8 cellular contexts compared by ENCODE assay signal in the genomic region with DNA sequence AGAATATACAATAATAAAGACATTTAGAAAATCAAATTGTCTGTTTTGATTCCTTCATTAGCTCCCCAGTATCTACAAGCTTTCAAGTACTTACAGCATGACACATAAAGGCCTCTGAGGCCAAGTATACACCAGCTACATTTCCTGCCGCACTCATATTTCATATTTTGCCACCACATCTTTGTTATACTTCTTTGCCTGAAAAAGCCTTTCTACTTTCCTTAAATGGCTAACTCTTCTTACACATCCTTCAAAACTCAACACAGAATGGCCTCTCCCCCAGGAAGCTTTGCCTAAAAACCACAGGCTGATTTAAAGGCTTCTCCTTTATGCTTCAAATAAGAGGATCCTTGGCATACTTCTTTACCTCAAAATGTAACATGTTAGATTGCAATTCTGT. TPM values are rescaled to one million over a fixed set of nuclear protein-coding genes. Genes with fewer than 3 reads are reported as not detected.
A peak's percentile ranks its signal among the peaks of the same experiment; 100 is the strongest.
DNase-seq lines count a peak whose midpoint lies in the region; ATAC-seq and TF ChIP-seq lines count a peak whose summit lies in the region.

No MANE protein-coding gene starts in this region.

- H3K36me3 Mint-ChIP-seq in T-cell = peaks cover 48% of the 10 kb centered on the region

- H3K79me2 ChIP-seq in ACC112 (ENCODE audit: control insufficient read depth, insufficient read depth, low read length, unreplicated experiment) = peaks cover 87% of the 10 kb centered on the region

- peak overlapping the region; percentile 75 for H3K27ac ChIP-seq in ACC112 (ENCODE audit: low read depth, low read length)

- no peaks in the 10 kb centered on the region for H3K27me3 Mint-ChIP-seq in T-cell

- POLR2A ChIA-PET in T-cell (lab: Charles Lee) = interaction anchor here (0.5 to 4.0 kb wide), 33 partner anchors 9 to 163 kb away, joined by 3 to 29 read pairs (median 5); partner anchors contain the start of gene DNAH7 (in 1 of the 2)

- H3K4me1 ChIP-seq in ACC112 (ENCODE audit: control insufficient read depth, insufficient read depth, low read length, unreplicated experiment) = peaks cover 28% of the 10 kb centered on the region

- H3K27ac Mint-ChIP-seq in T-cell = peak overlapping the region; percentile 85 to 91

- H3K4me3 Mint-ChIP-seq in T-cell = peak overlapping the region; percentile 88 to 99 (median 98)

- ATAC-seq in GM21529 (IDR thresholded peaks at IDR 0.05; ENCODE audit: unreplicated experiment) (peak; percentile 12), T-cell (replicated peaks in 1 of 4) (peak; percentile 13 to 21 (median 18)), GM18517 (IDR thresholded peaks at IDR 0.05; ENCODE audit: unreplicated experiment) (no peak), GM18502 (IDR thresholded peaks at IDR 0.05; ENCODE audit: poor library complexity, unreplicated experiment) (no peak)

- no peaks in the 10 kb centered on the region for H3K9me3 Mint-ChIP-seq in T-cell

- CTCF ChIA-PET in T-cell (lab: Charles Lee) = interaction anchor here (0.5 to 2.4 kb wide), 15 partner anchors 9 to 516 kb away, joined by 3 to 15 read pairs (median 4); no protein-coding TSS in a partner anchor

- H2AFZ ChIP-seq in ACC112 (ENCODE audit: low read length, unreplicated experiment) = no peak overlapping the region

- TF ChIP-seq CTCF in fibroblast of villous mesenchyme (IDR thresholded peaks at IDR 0.05; ENCODE audit: insufficient read depth, low read depth, low read length) = no peak

- H3K36me3 ChIP-seq in ACC112 (ENCODE audit: insufficient read depth, low read length) = peaks cover 8% of the 10 kb centered on the region; the same call in 1 of the 2 replicates

- no peaks in the 10 kb centered on the region for H3K27me3 ChIP-seq in ACC112 (ENCODE audit: insufficient read depth, low read length)

- peak in 5 of 34 experiments; percentile 32 to 47 (median 39) for DNase-seq in T-cell
- peak; percentile 85 for DNase-seq in fibroblast of villous mesenchyme (ENCODE audit: low read depth)
- DNase-seq in NCI-H2196 treated with DMSO at 0.1 percent for 48 hours (lab: John Stamatoyannopoulos, UW; ENCODE audit: unreplicated experiment) = no peak
- no peak for DNase-seq in kidney glomerular epithelial cell (lab: John Stamatoyannopoulos, UW)

- H3K4me1 Mint-ChIP-seq in T-cell = peaks cover 35 to 47% (median 47%) of the 10 kb centered on the region in 3 donors

- H3K4me3 ChIP-seq in ACC112 (ENCODE audit: low read depth, low read length) (peak overlapping the region; percentile 98), fibroblast of villous mesenchyme (ENCODE audit: low read depth, low read length) (no peak overlapping the region)

RNA-seq across cellular contexts. Expression of gene STK17B, which starts 4.5 kb away (rescaled TPM):
- 100 to 1,000 TPM; 218 to 478 (median 248) TPM for total RNA-seq in T-cell
- total RNA-seq in fibroblast of villous mesenchyme = 43.6 and 44.1 TPM in 2 replicates

Comparison
In these comparisons a context has a peak if more than half of its experiments do, and no peak if none do; other contexts are left out.
1. ATAC-seq: peak in GM21529 (single experiment) and T-cell (4 of 4); none in GM18517 (single experiment) and GM18502 (single experiment).